Comparison of ENCODE assay signal across 8 cellular contexts in genomic region chr1:37474697-37475379, GRCh38. TPM values are rescaled to one million over a fixed set of nuclear protein-coding genes. Genes with fewer than 3 reads are reported as not detected.
DNase-seq lines count a peak whose midpoint lies in the region; ATAC-seq and TF ChIP-seq lines count a peak whose summit lies in the region.

No MANE protein-coding gene starts in this region.

- peaks cover 0 to 14% (median 0%) of the 10 kb centered on the region in 3 donors for H3K36me3 ChIP-seq in Peyer's patch
- no peaks in the 10 kb centered on the region for H3K36me3 ChIP-seq in urinary bladder (ENCODE audit: insufficient read depth)

- ATAC-seq in omental fat pad (ENCODE audit: low FRiP score) = no peak

- H3K27ac ChIP-seq in Peyer's patch (peak overlapping the region; percentile 93 to 98 (median 96)), urinary bladder (ENCODE audit: low read depth) (peak overlapping the region; percentile 90)

- no peaks in the 10 kb centered on the region for H3K27me3 ChIP-seq in Peyer's patch

- H3K4me3 ChIP-seq in Peyer's patch (peak overlapping the region; percentile 73 to 89 (median 86)), urinary bladder (ENCODE audit: low read depth, low read length) (peak overlapping the region; percentile 77)

- WGBS in urinary bladder = 3% methylated on average over 38 of the region's 38 CpGs

- no peak for TF ChIP-seq POLR2A in Peyer's patch (IDR thresholded peaks at IDR 0.05)

- H3K9me3 ChIP-seq in Peyer's patch = no peaks in the 10 kb centered on the region

- H3K4me1 ChIP-seq in Peyer's patch (peaks cover 6 to 79% (median 20%) of the 10 kb centered on the region in 4 donors), urinary bladder (ENCODE audit: insufficient read depth) (no peaks in the 10 kb centered on the region)

- TF ChIP-seq CTCF in Peyer's patch (IDR thresholded peaks at IDR 0.05) (no peak), omental fat pad (IDR thresholded peaks at IDR 0.05) (no peak)

- DNase-seq in DMS53 (lab: John Stamatoyannopoulos, UW) (peak; percentile 64), DMS53 treated with DMSO at 0.1 percent for 48 hours (lab: John Stamatoyannopoulos, UW; ENCODE audit: unreplicated experiment) (no peak), Peyer's patch (peak in 2 of 3 donors; percentile 56 to 63), dedifferentiated amniotic fluid mesenchymal stem cell (ENCODE audit: extremely low spot score) (peak; percentile 37), mesenteric fat pad (ENCODE audit: low spot score) (peak; percentile 88), NCI-H524 treated with DMSO at 0.1 percent for 48 hours (lab: John Stamatoyannopoulos, UW) (no peak), omental fat pad (ENCODE audit: low spot score) (no peak)

RNA-seq across cellular contexts. Expression of gene ZC3H12A, which starts 0.5 kb away (rescaled TPM):
- total RNA-seq in Peyer's patch (10 to 100 TPM; 29.7 to 37.0 (median 33.4) TPM), mesenteric fat pad (34.2 TPM), urinary bladder (4.2 TPM), omental fat pad (100 to 1,000 TPM in 1 of 4 donors, 10 to 100 TPM in 2, 1 to 10 TPM in 1; 9.9 to 137 (median 30.4) TPM)
- polyA plus RNA-seq in urinary bladder = 10.9 TPM

RNA-seq across cellular contexts. Expression of gene MEAF6, which starts 39.7 kb away (rescaled TPM):
- total RNA-seq in Peyer's patch = 10 to 100 TPM; 26.9 to 81.7 (median 54.7) TPM
- total RNA-seq in mesenteric fat pad = 43.4 TPM
- 62.5 TPM for total RNA-seq in urinary bladder
- polyA plus RNA-seq in urinary bladder = 65.5 TPM
- total RNA-seq in omental fat pad = 10 to 100 TPM; 56.2 to 87.2 (median 61.5) TPM

Comparison
In these comparisons a context has a peak if more than half of its experiments do, and no peak if none do; other contexts are left out.
1. DNase-seq: peak in DMS53 (single experiment), Peyer's patch (2 of 3), dedifferentiated amniotic fluid mesenchymal stem cell (single experiment) and mesenteric fat pad (single experiment); none in DMS53 treated with DMSO at 0.1 percent for 48 hours (single experiment), NCI-H524 treated with DMSO at 0.1 percent for 48 hours (single experiment) and omental fat pad (single experiment).